20 cellular contexts compared by ENCODE assay signal in the genomic region with DNA sequence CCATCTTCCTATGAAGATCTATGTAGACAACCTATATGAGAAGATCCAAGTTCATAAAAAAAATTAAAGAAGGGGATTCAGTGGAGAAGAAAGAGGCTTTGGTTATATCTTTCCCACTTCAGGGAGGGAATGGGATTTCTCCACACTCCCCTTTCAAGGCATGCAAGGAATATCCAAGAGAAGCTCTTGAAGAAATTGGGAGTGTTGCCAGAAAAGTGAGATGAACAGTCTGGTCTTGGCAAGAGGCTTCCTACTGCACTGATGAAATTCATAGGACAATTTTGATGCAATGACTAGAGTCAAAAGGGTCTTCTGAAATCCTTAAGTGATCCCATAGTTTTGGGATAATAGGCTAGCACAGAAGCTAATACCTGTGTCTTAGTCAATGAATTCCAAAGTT.
DNase-seq lines count a peak whose midpoint lies in the region; ATAC-seq and TF ChIP-seq lines count a peak whose summit lies in the region.
"Had no signal": no experiment of that assay in that cellular context is flagged by ENCODE, and none has a peak within 500 bp of the region (broad histone marks: within the 10 kb centered on the region; RNA-seq: fewer than 3 reads in every experiment).

No MANE protein-coding gene starts in this region.

- in situ Hi-C loops in GM23248 (cut with MboI): no loop called here

- H3K9me2 ChIP-seq in GM23248 (ENCODE audit: insufficient read depth): no peaks in the 10 kb centered on the region
- no peaks in the 10 kb centered on the region; the same call in 1 of the 2 replicates for H3K9me2 ChIP-seq in GM23338 (ENCODE audit: insufficient read depth)

- no peak overlapping the region for H3K27ac ChIP-seq in GM23248
- no peak overlapping the region for H3K27ac ChIP-seq in mesenchymal stem cell (ENCODE audit: low read length, poor library complexity, severe bottlenecking)
- H3K27ac ChIP-seq in GM23338 (ENCODE audit: low read depth): no peak overlapping the region
- no peak overlapping the region for H3K27ac ChIP-seq in upper lobe of right lung
- H3K27ac ChIP-seq: BLaER1, KMS-11, Peyer's patch, SJCRH30 had no signal

- H3K9ac ChIP-seq in GM23248 (no peak overlapping the region), mesenchymal stem cell (ENCODE audit: low read length) (no peak overlapping the region)
- H3K9ac ChIP-seq: BLaER1, KMS-11 had no signal

- H3K27me3 Mint-ChIP-seq in GM23338 (ENCODE audit: insufficient read depth, low read depth, poor library complexity): peaks cover 2% of the 10 kb centered on the region
- H3K27me3 Mint-ChIP-seq: CD4-positive, alpha-beta T cell had no signal

- no peak overlapping the region for H2BK12ac ChIP-seq in mesenchymal stem cell (ENCODE audit: low read length in 2 of 2)

- H3K27me3 ChIP-seq in GM23248 (replicated peaks; ENCODE audit: insufficient read depth) (no peaks in the 10 kb centered on the region), mesenchymal stem cell (ENCODE audit: control insufficient read depth in 1 of 2, insufficient read depth in 1 of 2, low read length in 2 of 2) (no peaks in the 10 kb centered on the region), GM23338 (ENCODE audit: insufficient read depth) (no peaks in the 10 kb centered on the region), upper lobe of right lung (no peaks in the 10 kb centered on the region)
- H3K27me3 ChIP-seq: BLaER1, Peyer's patch, SJCRH30 had no signal

- H3K4me2 ChIP-seq in GM23248 (ENCODE audit: unreplicated experiment) (no peak overlapping the region), mesenchymal stem cell (ENCODE audit: low read length, poor library complexity, severe bottlenecking) (no peak overlapping the region), GM23338 (no peak overlapping the region)
- H3K4me2 ChIP-seq: BLaER1, KMS-11 had no signal

- no peaks in the 10 kb centered on the region; the same call in 1 of the 2 replicates for H3F3A ChIP-seq in GM23248 (ENCODE audit: insufficient read depth)
- H3F3A ChIP-seq in GM23338 (replicated peaks; ENCODE audit: low read depth): no peaks in the 10 kb centered on the region

- no peaks in the 10 kb centered on the region for H3K79me2 ChIP-seq in GM23248 (ENCODE audit: insufficient read depth)
- H3K79me2 ChIP-seq in GM23338 (replicated peaks; ENCODE audit: insufficient read depth): no peaks in the 10 kb centered on the region

- H3K27ac Mint-ChIP-seq in GM23338: no peak overlapping the region
- H3K27ac Mint-ChIP-seq: CD4-positive, alpha-beta T cell had no signal

- no peak overlapping the region for H3K4ac ChIP-seq in mesenchymal stem cell (ENCODE audit: low read depth in 1 of 2, low read length in 2 of 2)

- no peak overlapping the region for H2AK5ac ChIP-seq in mesenchymal stem cell (ENCODE audit: low read length, severe bottlenecking)

- no peak overlapping the region for H3K18ac ChIP-seq in mesenchymal stem cell (ENCODE audit: low read depth in 1 of 2, low read length in 2 of 2)

- H3K36me3 Mint-ChIP-seq in GM23338 (ENCODE audit: low read depth): no peaks in the 10 kb centered on the region

- no peak overlapping the region for H4K91ac ChIP-seq in mesenchymal stem cell (ENCODE audit: low read length)

- no peak overlapping the region for H3K14ac ChIP-seq in mesenchymal stem cell (ENCODE audit: low read length in 2 of 2)

- peaks cover 15% of the 10 kb centered on the region for H3K4me1 ChIP-seq in GM23248 (ENCODE audit: insufficient read depth)
- no peaks in the 10 kb centered on the region for H3K4me1 ChIP-seq in mesenchymal stem cell (ENCODE audit: control insufficient read depth, insufficient read depth, low read depth, low read length)
- H3K4me1 ChIP-seq in GM23338 (ENCODE audit: insufficient read depth): no peaks in the 10 kb centered on the region
- H3K4me1 ChIP-seq in upper lobe of right lung: no peaks in the 10 kb centered on the region
- H3K4me1 ChIP-seq: BLaER1, Peyer's patch, SJCRH30 had no signal

- no peak overlapping the region for H3K4me3 Mint-ChIP-seq in GM23338
- H3K4me3 Mint-ChIP-seq: CD4-positive, alpha-beta T cell had no signal

- no peak for ATAC-seq in GM23338
- ATAC-seq in upper lobe of right lung: no peak

- no peak overlapping the region for H4K8ac ChIP-seq in mesenchymal stem cell (ENCODE audit: low read length)

- H3K4me1 Mint-ChIP-seq in GM23338: no peaks in the 10 kb centered on the region

- H2AFZ ChIP-seq in GM23248 (no peak overlapping the region), mesenchymal stem cell (ENCODE audit: low read depth, low read length) (no peak overlapping the region), GM23338 (no peak overlapping the region)

- H2BK15ac ChIP-seq in mesenchymal stem cell (ENCODE audit: low read depth, poor library complexity, severe bottlenecking): no peak overlapping the region

- H4K20me1 ChIP-seq in GM23248 (ENCODE audit: insufficient read depth): no peaks in the 10 kb centered on the region
- no peaks in the 10 kb centered on the region for H4K20me1 ChIP-seq in GM23338 (replicated peaks; ENCODE audit: insufficient read depth)
- H4K20me1 ChIP-seq: BLaER1 had no signal

- H3K79me1 ChIP-seq in mesenchymal stem cell (replicated peaks; ENCODE audit: low read length, poor library complexity, severe bottlenecking): no peaks in the 10 kb centered on the region

- no peak overlapping the region for H2BK120ac ChIP-seq in mesenchymal stem cell (ENCODE audit: low read depth, low read length)

- TF ChIP-seq CTCF in AG10803 (conservative IDR thresholded peaks at IDR 0.05; ENCODE audit: low read length): no peak
- no peak for TF ChIP-seq CTCF in choroid plexus epithelial cell (conservative IDR thresholded peaks at IDR 0.05; ENCODE audit: low read depth, low read length)
- TF ChIP-seq CTCF in GM23338 (conservative IDR thresholded peaks at IDR 0.05; ENCODE audit: low read depth in 2 of 2): no peak
- no peak for TF ChIP-seq CTCF in upper lobe of right lung (IDR thresholded peaks at IDR 0.05)

- H2BK5ac ChIP-seq in mesenchymal stem cell (ENCODE audit: low read depth, low read length, poor library complexity, severe bottlenecking): no peak overlapping the region

- DNase-seq in AG10803 (ENCODE audit: low read depth): peak; percentile 16
- peak; percentile 20 for DNase-seq in GM23248
- DNase-seq in choroid plexus epithelial cell (ENCODE audit: low read depth): peak; percentile 3
- DNase-seq in mesenchymal stem cell: peak; percentile 16
- DNase-seq in activated T-cell treated with anti-CD3 and anti-CD28 coated beads, Interleukin-2, amount 50 U/mL, for 1 hour: no peak
- DNase-seq in GM23338 (ENCODE audit: low spot score): no peak
- DNase-seq in upper lobe of right lung: no peak
- DNase-seq: CD4-positive, alpha-beta T cell; COR-L47; DMS153; GF-D8; NCI-H1105; NCI-H146; NCI-H2029; NCI-H2171; NCI-H526; Peyer's patch; SJCRH30 had no signal

- no peaks in the 10 kb centered on the region for H3K9me3 Mint-ChIP-seq in GM23338
- H3K9me3 Mint-ChIP-seq: CD4-positive, alpha-beta T cell had no signal

- H3K36me3 ChIP-seq in GM23248 (ENCODE audit: low read depth): no peaks in the 10 kb centered on the region
- H3K36me3 ChIP-seq in mesenchymal stem cell (ENCODE audit: control insufficient read depth in 1 of 2, insufficient read depth in 2 of 2, low read depth in 1 of 2, low read length in 2 of 2): no peaks in the 10 kb centered on the region
- no peaks in the 10 kb centered on the region for H3K36me3 ChIP-seq in GM23338 (ENCODE audit: insufficient read depth)
- no peaks in the 10 kb centered on the region for H3K36me3 ChIP-seq in upper lobe of right lung
- H3K36me3 ChIP-seq: BLaER1, Peyer's patch, SJCRH30 had no signal

- intact Hi-C loops in upper lobe of right lung (cut with DNase I): no loop called here

- H3K9me3 ChIP-seq in GM23248 (ENCODE audit: low read depth) (no peaks in the 10 kb centered on the region), mesenchymal stem cell (ENCODE audit: control insufficient read depth, low read length) (no peaks in the 10 kb centered on the region), upper lobe of right lung (no peaks in the 10 kb centered on the region)
- H3K9me3 ChIP-seq: BLaER1, Peyer's patch, SJCRH30 had no signal

- H3K4me3 ChIP-seq in AG10803 (ENCODE audit: low read length): no peak overlapping the region
- no peak overlapping the region for H3K4me3 ChIP-seq in GM23248
- H3K4me3 ChIP-seq in choroid plexus epithelial cell (ENCODE audit: low read depth, low read length): no peak overlapping the region
- no peak overlapping the region for H3K4me3 ChIP-seq in mesenchymal stem cell (ENCODE audit: insufficient read depth in 1 of 2, low read depth in 1 of 2, low read length in 2 of 2)
- H3K4me3 ChIP-seq in GM23338: no peak overlapping the region
- no peak overlapping the region for H3K4me3 ChIP-seq in upper lobe of right lung
- H3K4me3 ChIP-seq: BLaER1, Peyer's patch, SJCRH30 had no signal

- no peak overlapping the region for H3K23ac ChIP-seq in mesenchymal stem cell (ENCODE audit: low read length in 2 of 2)

TF ChIP-seq in GM23338, 12 proteins besides CTCF, POLR2A, EP300 and RAD21 (continues in another document):
- no peak for TF ChIP-seq POLR2AphosphoS5 (IDR thresholded peaks at IDR 0.05; ENCODE audit: low read depth)

Comparison
In these comparisons a context has a peak if more than half of its experiments do, and no peak if none do; other contexts are left out.
1. DNase-seq: peak in AG10803 (single experiment), GM23248 (single experiment), choroid plexus epithelial cell (single experiment) and mesenchymal stem cell (single experiment); none in activated T-cell treated with anti-CD3 and anti-CD28 coated beads, Interleukin-2, amount 50 U/mL, for 1 hour (single experiment), GM23338 (single experiment) and upper lobe of right lung (single experiment).